ENCODE assay signal across 11 cellular contexts in the genomic region with DNA sequence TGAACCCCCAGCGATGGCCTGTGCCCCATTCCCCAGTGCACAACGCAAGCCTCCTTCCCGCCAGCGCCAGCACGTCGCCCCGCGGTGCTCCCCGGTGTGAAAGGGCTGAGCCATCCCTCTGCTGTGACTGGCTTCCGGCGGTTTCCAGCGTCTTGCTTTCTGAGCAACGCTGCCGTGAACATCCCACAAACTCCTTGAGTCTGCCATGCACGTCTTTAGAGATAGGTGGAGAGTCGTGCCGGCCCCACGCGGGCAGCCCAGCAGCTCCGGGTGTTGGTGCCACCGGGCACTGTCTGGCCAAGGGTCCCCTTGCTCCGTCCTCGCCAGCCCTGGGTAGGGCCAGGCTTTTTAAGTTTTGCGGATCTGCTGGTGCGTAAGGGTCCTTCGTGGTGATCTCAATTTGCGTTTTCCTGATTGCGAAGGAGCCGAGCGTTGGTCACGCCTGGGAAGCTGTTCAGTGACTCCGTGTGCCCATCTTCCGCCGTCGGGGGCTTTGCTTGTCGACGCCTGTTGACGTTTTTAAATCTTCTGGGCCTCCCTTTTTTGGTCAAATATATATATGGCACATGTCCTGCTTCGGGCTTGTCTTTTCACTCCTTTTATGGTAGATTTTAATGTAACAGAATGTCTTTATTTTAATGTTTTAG.
A peak's percentile ranks its signal among the peaks of the same experiment; 100 is the strongest.
DNase-seq lines count a peak whose midpoint lies in the region; ATAC-seq and TF ChIP-seq lines count a peak whose summit lies in the region.
"Had no signal": no experiment of that assay in that cellular context is flagged by ENCODE, and none has a peak within 500 bp of the region (broad histone marks: within the 10 kb centered on the region; RNA-seq: fewer than 3 reads in every experiment).

No MANE protein-coding gene starts in this region.

- no peak overlapping the region for H4K8ac ChIP-seq in H9 (replicated peaks; ENCODE audit: insufficient read length, low read depth, low read length)

- CTCF ChIA-PET in activated CD4-positive, alpha-beta memory T cell treated with anti-CD3 and anti-CD28 coated beads for 36 hours (lab: Charles Lee): interaction anchor here (0.8 kb wide), 1 partner anchor 513 kb away, joined by 3 read pairs; no protein-coding TSS in a partner anchor

- no peak overlapping the region for H3T11ph ChIP-seq in H9 (ENCODE audit: low read length)

- H3K4ac ChIP-seq in H9 (ENCODE audit: low read depth, low read length): no peak overlapping the region

- peak overlapping the region; percentile 28 for H3K4me2 ChIP-seq in H9 (ENCODE audit: insufficient read depth, insufficient read length, low read length)

- H3K4me1 Mint-ChIP-seq in H9: peaks cover 3 to 25% of the 10 kb centered on the region in 2 experiments; a peak in 3 of 4 replicates
- H3K4me1 Mint-ChIP-seq in activated CD4-positive, alpha-beta memory T cell treated with anti-CD3 and anti-CD28 coated beads for 36 hours (ENCODE audit: low read depth): peaks cover 50% of the 10 kb centered on the region
- H3K4me1 Mint-ChIP-seq in effector memory CD8-positive, alpha-beta T cell (ENCODE audit: low read depth in 2 of 2): peaks cover 19 to 34% of the 10 kb centered on the region in 2 donors

- H2BK20ac ChIP-seq in H9 (ENCODE audit: low read depth, low read length, poor library complexity, severe bottlenecking): no peak overlapping the region

- H3K27ac Mint-ChIP-seq in H9: peak overlapping the region in 1 of 3 experiments; percentile 75; a peak in 1 of 7 replicates
- H3K27ac Mint-ChIP-seq in activated CD4-positive, alpha-beta memory T cell treated with anti-CD3 and anti-CD28 coated beads for 36 hours: peak overlapping the region; percentile 66
- peak overlapping the region in 1 of 2 donors; percentile 41 for H3K27ac Mint-ChIP-seq in effector memory CD8-positive, alpha-beta T cell

- no peak overlapping the region for H3K18ac ChIP-seq in H9 (ENCODE audit: insufficient read length, low read depth, low read length)

- H3K9me3 ChIP-seq in H9 (ENCODE audit: control insufficient read depth, low read depth, low read length): no peaks in the 10 kb centered on the region
- peaks cover 0 to 7% (median 0%) of the 10 kb centered on the region in 4 donors for H3K9me3 ChIP-seq in tibial nerve
- H3K9me3 ChIP-seq: adrenal gland had no signal

- DNase-seq in H9 (no peak), tibial nerve (ENCODE audit: low spot score in 2 of 2) (no peak), NCI-H446 (lab: John Stamatoyannopoulos, UW) (no peak), caudate nucleus (lab: John Stamatoyannopoulos, UW) (no peak)
- peak; percentile 74 for DNase-seq in activated CD4-positive, alpha-beta memory T cell treated with anti-CD3 and anti-CD28 coated beads for 36 hours
- DNase-seq in effector memory CD8-positive, alpha-beta T cell: no peak
- peak; percentile 70 for DNase-seq in stimulated activated CD4-positive, alpha-beta T cell treated with anti-CD3 and anti-CD28 coated beads, Interleukin-15, amount 100 ng/mL, for 24 hours
- DNase-seq: adrenal gland, hypothalamus, substantia nigra had no signal

- H2BK15ac ChIP-seq in H9 (ENCODE audit: low read depth, low read length): no peak overlapping the region

- no CpG with 5 or more reads among the region's 39 CpGs for WGBS in H9 (ENCODE audit: extremely low coverage, insufficient read length, low lambda C conversion rate)
- WGBS in tibial nerve, 2 donors: 83 to 86% methylated on average over 39 of the region's 39 CpGs

- H3K56ac ChIP-seq in H9 (ENCODE audit: insufficient read length, low read depth, low read length): no peak overlapping the region

- H3K27ac ChIP-seq in H9 (ENCODE audit: insufficient read length, low read depth, low read length) (no peak overlapping the region), tibial nerve (no peak overlapping the region), caudate nucleus (ENCODE audit: low read depth, low read length) (no peak overlapping the region)
- H3K27ac ChIP-seq: adrenal gland had no signal

- POLR2A ChIA-PET in activated CD4-positive, alpha-beta memory T cell treated with anti-CD3 and anti-CD28 coated beads for 36 hours (lab: Charles Lee): no interaction called here

- no peaks in the 10 kb centered on the region for H4K20me1 ChIP-seq in H9 (ENCODE audit: control insufficient read depth, insufficient read depth, insufficient read length)

- H3K9ac ChIP-seq in H9 (ENCODE audit: extremely low read depth, insufficient read length, low read length): no peak overlapping the region

- H3K4me3 Mint-ChIP-seq in H9: peak overlapping the region in 1 of 2 experiments; percentile 32; a peak in 2 of 5 replicates
- peak overlapping the region; percentile 55 for H3K4me3 Mint-ChIP-seq in activated CD4-positive, alpha-beta memory T cell treated with anti-CD3 and anti-CD28 coated beads for 36 hours
- peak overlapping the region; percentile 35 to 69 for H3K4me3 Mint-ChIP-seq in effector memory CD8-positive, alpha-beta T cell

- H2BK12ac ChIP-seq in H9 (ENCODE audit: insufficient read length, low read depth, low read length): no peak overlapping the region

- no peak for TF ChIP-seq CTCF in H9 (conservative IDR thresholded peaks at IDR 0.05)
- TF ChIP-seq CTCF in tibial nerve (IDR thresholded peaks at IDR 0.05): no peak

- H3K9me3 Mint-ChIP-seq in H9: no peaks in the 10 kb centered on the region; a peak in 3 of 5 replicates
- peaks cover 10% of the 10 kb centered on the region for H3K9me3 Mint-ChIP-seq in activated CD4-positive, alpha-beta memory T cell treated with anti-CD3 and anti-CD28 coated beads for 36 hours
- H3K9me3 Mint-ChIP-seq in effector memory CD8-positive, alpha-beta T cell: no peaks in the 10 kb centered on the region

- no peak overlapping the region for H2BK5ac ChIP-seq in H9 (ENCODE audit: insufficient read length, low read length)

- no peak overlapping the region for H4K91ac ChIP-seq in H9 (ENCODE audit: insufficient read length, low read depth, low read length)

- no peaks in the 10 kb centered on the region for H3K4me1 ChIP-seq in H9 (ENCODE audit: insufficient read depth, low read length)
- H3K4me1 ChIP-seq in tibial nerve: peaks cover 0 to 10% (median 0%) of the 10 kb centered on the region in 4 donors

- no peak for TF ChIP-seq EP300 in tibial nerve (IDR thresholded peaks at IDR 0.05)

- H3K79me2 ChIP-seq in H9 (ENCODE audit: insufficient read depth, low read length): no peaks in the 10 kb centered on the region

- H2AK5ac ChIP-seq in H9 (ENCODE audit: insufficient read length, low read length): no peak overlapping the region

- H2AFZ ChIP-seq in H9 (ENCODE audit: low read length): no peak overlapping the region

- intact Hi-C loops in activated CD4-positive, alpha-beta memory T cell treated with anti-CD3 and anti-CD28 coated beads for 36 hours (cut with micrococcal nuclease): loop anchor here (5.0 to 10.0 kb wide), 2 partner anchors 154 to 242 kb away; partner anchors contain the start of gene PDGFA

- no peak overlapping the region for H3K4me3 ChIP-seq in tibial nerve
- H3K4me3 ChIP-seq: adrenal gland had no signal

- no peak overlapping the region; the same call in 1 of the 2 replicates for H3K14ac ChIP-seq in H9 (ENCODE audit: insufficient read depth, low read length)

- no peaks in the 10 kb centered on the region; a peak in 1 of 7 replicates for H3K36me3 Mint-ChIP-seq in H9 (ENCODE audit: insufficient read depth in 1 of 3, low read depth in 3 of 3)
- no peaks in the 10 kb centered on the region for H3K36me3 Mint-ChIP-seq in activated CD4-positive, alpha-beta memory T cell treated with anti-CD3 and anti-CD28 coated beads for 36 hours
- no peaks in the 10 kb centered on the region for H3K36me3 Mint-ChIP-seq in effector memory CD8-positive, alpha-beta T cell (ENCODE audit: insufficient read depth)

- peak; percentile 23 for ATAC-seq in effector memory CD8-positive, alpha-beta T cell (replicated peaks)
- no peak for ATAC-seq in GM21619 (IDR thresholded peaks at IDR 0.05; ENCODE audit: unreplicated experiment)

- TF ChIP-seq POLR2A in tibial nerve (IDR thresholded peaks at IDR 0.05): no peak

- H2BK120ac ChIP-seq in H9 (ENCODE audit: low read depth, low read length, poor library complexity, severe bottlenecking): no peak overlapping the region

- no peaks in the 10 kb centered on the region for H3K23me2 ChIP-seq in H9 (ENCODE audit: insufficient read length, low read depth, low read length, poor library complexity, severe bottlenecking)

- H4K5ac ChIP-seq in H9 (ENCODE audit: insufficient read length, low read depth, low read length): no peak overlapping the region

- H3K23ac ChIP-seq in H9 (ENCODE audit: insufficient read length, low read depth, low read length): no peak overlapping the region

- peaks cover 13% of the 10 kb centered on the region for H3K27me3 Mint-ChIP-seq in H9 (ENCODE audit: low read depth)
- H3K27me3 Mint-ChIP-seq in activated CD4-positive, alpha-beta memory T cell treated with anti-CD3 and anti-CD28 coated beads for 36 hours: no peaks in the 10 kb centered on the region
- H3K27me3 Mint-ChIP-seq in effector memory CD8-positive, alpha-beta T cell: peaks cover 0 to 6% of the 10 kb centered on the region in 2 donors

- no peaks in the 10 kb centered on the region for H3K79me1 ChIP-seq in H9 (ENCODE audit: insufficient read depth, low read depth, low read length, poor library complexity, severe bottlenecking)

- H3K27me3 ChIP-seq in H9 (ENCODE audit: insufficient read depth, low read length): peaks cover 7% of the 10 kb centered on the region; the same call in 1 of the 2 replicates
- peaks cover 0 to 26% of the 10 kb centered on the region in 2 donors for H3K27me3 ChIP-seq in tibial nerve

- H3K36me3 ChIP-seq in tibial nerve: no peaks in the 10 kb centered on the region
- H3K36me3 ChIP-seq: adrenal gland had no signal

Comparison
In these comparisons a context has a peak if more than half of its experiments do, and no peak if none do; other contexts are left out.
1. DNase-seq: peak in activated CD4-positive, alpha-beta memory T cell treated with anti-CD3 and anti-CD28 coated beads for 36 hours (single experiment) and stimulated activated CD4-positive, alpha-beta T cell treated with anti-CD3 and anti-CD28 coated beads, Interleukin-15, amount 100 ng/mL, for 24 hours (single experiment); none in H9 (single experiment), effector memory CD8-positive, alpha-beta T cell (0 of 3), tibial nerve (0 of 2), NCI-H446 (0 of 2) and caudate nucleus (0 of 61).